ENCODE assay signal across 8 cellular contexts in the genomic region with DNA sequence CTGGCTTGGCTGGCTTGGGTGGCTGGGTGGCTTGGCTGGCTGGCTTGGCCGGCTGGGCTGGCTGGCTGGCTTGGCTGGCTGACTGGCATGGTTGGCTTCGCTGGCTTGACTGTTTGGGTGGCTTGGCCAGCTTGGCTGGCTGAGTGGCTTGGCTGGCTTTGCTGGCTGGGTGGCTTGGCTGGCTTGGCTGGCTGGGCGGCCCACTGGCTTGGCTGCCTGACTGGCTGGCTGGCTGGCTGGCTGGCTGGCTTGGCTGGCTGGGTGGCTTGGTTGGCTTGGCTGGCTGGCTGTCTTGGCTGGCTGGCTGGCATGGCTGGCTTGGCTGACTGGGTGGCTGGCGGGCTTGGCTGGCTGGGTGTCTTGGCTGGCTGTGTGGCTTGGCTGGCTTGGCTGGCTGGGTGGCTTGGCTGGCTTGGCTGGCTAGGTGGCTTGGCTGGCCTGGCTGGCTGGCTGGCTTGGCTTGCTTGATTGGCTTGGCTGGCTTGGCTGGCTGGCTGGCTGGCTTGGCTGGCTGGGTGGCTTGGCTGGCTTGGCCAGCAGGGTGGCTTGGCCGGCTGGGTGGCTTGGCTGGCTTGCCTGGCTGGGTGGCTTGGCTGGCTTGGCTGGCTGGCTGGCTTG.
A peak's percentile ranks its signal among the peaks of the same experiment; 100 is the strongest.
DNase-seq lines count a peak whose midpoint lies in the region; ATAC-seq and TF ChIP-seq lines count a peak whose summit lies in the region.
"Not testable (repeated sequence)": the region's sequence is repeated elsewhere in the genome, so short reads cannot be mapped to it uniquely, and the experiment has no call there.

No MANE protein-coding gene starts in this region.

- H3K4me1 ChIP-seq in CD4-positive, alpha-beta memory T cell (ENCODE audit: insufficient read depth, low read length); body of pancreas; psoas muscle; tibial artery: not testable (repeated sequence)

- H3K4me3 ChIP-seq in CD4-positive, alpha-beta memory T cell (ENCODE audit: low read length in 2 of 2); body of pancreas; psoas muscle; tibial artery: not testable (repeated sequence)

- H3K27ac Mint-ChIP-seq in CD4-positive, alpha-beta memory T cell; memory B cell: not testable (repeated sequence)

- peak in 3 of 5 donors; percentile 4 to 66 (median 19) for DNase-seq in CD4-positive, alpha-beta memory T cell
- peak; percentile 7 for DNase-seq in activated CD4-positive, alpha-beta T cell treated with anti-CD3 and anti-CD28 coated beads for 1 hour
- peak; percentile 29 for DNase-seq in activated T-cell treated with anti-CD3 and anti-CD28 coated beads, Interleukin-2, amount 50 U/mL, for 48 hours
- DNase-seq in body of pancreas (peak; percentile 1 to 55 (median 26)), Right ventricle myocardium superior (peak; percentile 90), memory B cell (ENCODE audit: low spot score in 2 of 2) (peak; percentile 53 to 71), psoas muscle (peak; percentile 46 to 81), tibial artery (peak; percentile 24 to 92)

- not testable (repeated sequence) for H3K27ac ChIP-seq in CD4-positive, alpha-beta memory T cell (ENCODE audit: low read depth, low read length); body of pancreas; psoas muscle; tibial artery

- not testable (repeated sequence) for TF ChIP-seq CTCF in body of pancreas (IDR thresholded peaks at IDR 0.05); psoas muscle (IDR thresholded peaks at IDR 0.05); tibial artery (IDR thresholded peaks at IDR 0.05)

- not testable (repeated sequence) for H3K4me3 Mint-ChIP-seq in CD4-positive, alpha-beta memory T cell; memory B cell

- not testable (repeated sequence) for H3K27me3 Mint-ChIP-seq in CD4-positive, alpha-beta memory T cell; memory B cell

- H3K9me3 ChIP-seq in CD4-positive, alpha-beta memory T cell (ENCODE audit: control insufficient read depth in 1 of 2, low read length in 2 of 2); body of pancreas; psoas muscle; tibial artery: not testable (repeated sequence)

- H3K36me3 ChIP-seq in CD4-positive, alpha-beta memory T cell (ENCODE audit: insufficient read depth, low read length); body of pancreas (replicated peaks in 1 of 2; ENCODE audit: insufficient read depth in 1 of 2, low read depth in 2 of 2); psoas muscle (ENCODE audit: insufficient read depth in 1 of 2, low read depth in 1 of 2); tibial artery: not testable (repeated sequence)

- intact Hi-C loops in CD4-positive, alpha-beta memory T cell (cut with micrococcal nuclease); body of pancreas (cut with DNase I); Right ventricle myocardium superior (cut with DNase I); psoas muscle (cut with DNase I); tibial artery (cut with DNase I; ENCODE audit: low total_unique reads): not testable (repeated sequence)

- CTCF ChIA-PET in CD4-positive, alpha-beta memory T cell (lab: Charles Lee; ENCODE audit: partially characterized antibody), result not testable (repeated sequence)

- ATAC-seq in body of pancreas, result peak; percentile 62
- ATAC-seq in Right ventricle myocardium superior (ENCODE audit: poor library complexity), result peak; percentile 62
- not testable (repeated sequence) for ATAC-seq in memory B cell (ENCODE audit: low read depth)
- ATAC-seq in psoas muscle, result peak in 1 of 4 donors; percentile 49

- H3K36me3 Mint-ChIP-seq in CD4-positive, alpha-beta memory T cell; memory B cell: not testable (repeated sequence)

- H3K9me3 Mint-ChIP-seq in CD4-positive, alpha-beta memory T cell; memory B cell: not testable (repeated sequence)

- not testable (repeated sequence) for H3K27me3 ChIP-seq in CD4-positive, alpha-beta memory T cell (ENCODE audit: insufficient read depth, low read length); body of pancreas; psoas muscle (ENCODE audit: insufficient read depth in 3 of 3, low read length in 2 of 3); tibial artery

- not testable (repeated sequence) for H3K4me1 Mint-ChIP-seq in CD4-positive, alpha-beta memory T cell; memory B cell

- POLR2A ChIA-PET in CD4-positive, alpha-beta memory T cell (lab: Charles Lee; ENCODE audit: partially characterized antibody), result not testable (repeated sequence)

- TF ChIP-seq POLR2A in body of pancreas (IDR thresholded peaks at IDR 0.05), result not testable (repeated sequence)

- 54% methylated on average over 5 of the region's 5 CpGs for WGBS in body of pancreas, 2 donors
- 50 to 56% (median 54%) methylated on average over 4 of the region's 5 CpGs for WGBS in psoas muscle, 3 donors

Comparison
In these comparisons a context has a peak if more than half of its experiments do, and no peak if none do; other contexts are left out.
1. DNase-seq: peak in every context shown above with its lines; median percentile 90 in Right ventricle myocardium superior; 64 in psoas muscle; 62 in memory B cell; 58 in tibial artery; 29 in activated T-cell treated with anti-CD3 and anti-CD28 coated beads, Interleukin-2, amount 50 U/mL, for 48 hours; 26 in body of pancreas; 19 in CD4-positive, alpha-beta memory T cell; 7 in activated CD4-positive, alpha-beta T cell treated with anti-CD3 and anti-CD28 coated beads for 1 hour.